Comparison of ENCODE assay signal across 3 cellular contexts in the genomic region with DNA sequence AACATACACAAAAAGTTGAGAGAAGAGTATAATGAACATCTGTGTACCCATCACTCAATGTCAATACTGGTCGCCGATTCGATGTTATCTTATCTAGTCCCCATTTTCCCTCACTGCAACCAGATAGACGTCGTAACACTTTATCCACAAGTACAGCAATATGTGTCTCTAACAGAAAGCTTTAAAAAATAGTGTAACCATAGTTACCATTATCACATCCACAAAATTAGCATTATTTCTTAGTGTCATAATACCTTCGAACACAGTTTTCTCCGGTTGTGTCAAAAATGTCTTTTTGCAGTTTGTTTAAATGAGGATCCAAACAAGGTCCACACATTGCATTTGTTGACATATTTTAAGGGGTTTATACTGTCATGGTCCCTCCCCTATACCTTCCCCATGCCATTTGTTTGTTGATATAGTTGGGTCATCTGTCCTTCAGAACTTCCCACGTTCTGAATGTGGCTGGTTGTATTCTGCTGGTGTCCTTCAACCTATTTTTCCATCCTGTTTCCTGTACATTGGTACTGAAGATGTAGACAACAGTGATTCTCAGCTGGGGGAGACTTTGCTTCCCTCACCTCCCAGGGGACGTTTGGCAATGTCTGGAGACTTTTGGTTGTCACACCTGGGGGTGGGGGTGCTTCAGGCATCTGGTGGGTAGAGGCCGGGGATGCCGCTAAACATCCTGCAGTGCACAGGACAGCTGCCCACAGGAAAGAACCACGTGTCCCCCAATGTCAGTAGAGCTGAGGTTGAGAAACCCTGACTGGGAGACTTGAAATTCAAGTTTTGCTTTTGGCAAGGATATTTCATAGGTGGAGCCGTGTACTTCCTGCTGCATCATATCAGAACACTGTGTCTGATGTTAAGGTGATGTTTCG.
A peak's percentile ranks its signal among the peaks of the same experiment; 100 is the strongest.
TF ChIP-seq lines count a peak whose summit lies in the region.

No MANE protein-coding gene starts in this region.

TF ChIP-seq in HepG2, 621 proteins besides CTCF, POLR2A, EP300 and RAD21 (continues in another document):
- TF ChIP-seq, protein P1, sequence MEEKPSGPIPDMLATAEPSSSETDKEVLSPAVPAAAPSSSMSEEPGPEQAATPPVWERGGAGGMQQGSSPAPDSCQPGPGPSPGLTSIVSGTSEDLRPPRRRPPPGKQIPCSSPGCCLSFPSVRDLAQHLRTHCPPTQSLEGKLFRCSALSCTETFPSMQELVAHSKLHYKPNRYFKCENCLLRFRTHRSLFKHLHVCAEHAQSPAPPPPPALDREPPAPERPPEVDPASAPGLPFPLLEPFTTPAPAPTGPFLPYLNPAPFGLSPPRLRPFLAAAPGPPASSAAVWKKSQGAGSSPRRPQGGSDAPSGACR (CRISPR knock-in tag; IDR thresholded peaks at IDR 0.05) = no peak
- TF ChIP-seq, protein P2, sequence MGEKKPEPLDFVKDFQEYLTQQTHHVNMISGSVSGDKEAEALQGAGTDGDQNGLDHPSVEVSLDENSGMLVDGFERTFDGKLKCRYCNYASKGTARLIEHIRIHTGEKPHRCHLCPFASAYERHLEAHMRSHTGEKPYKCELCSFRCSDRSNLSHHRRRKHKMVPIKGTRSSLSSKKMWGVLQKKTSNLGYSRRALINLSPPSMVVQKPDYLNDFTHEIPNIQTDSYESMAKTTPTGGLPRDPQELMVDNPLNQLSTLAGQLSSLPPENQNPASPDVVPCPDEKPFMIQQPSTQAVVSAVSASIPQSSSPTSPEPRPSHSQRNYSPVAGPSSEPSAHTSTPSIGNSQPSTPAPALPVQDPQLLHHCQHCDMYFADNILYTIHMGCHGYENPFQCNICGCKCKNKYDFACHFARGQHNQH (CRISPR knock-in tag; IDR thresholded peaks at IDR 0.05) = peak; percentile 80; the same call in 1 of the 2 replicates
- no peak for TF ChIP-seq SNAI1 (CRISPR knock-in tag; IDR thresholded peaks at IDR 0.05; ENCODE audit: borderline replicate concordance)
- TF ChIP-seq SOX6 (IDR thresholded peaks at IDR 0.05) = no peak
- peak; percentile 51; the same call in 1 of the 2 replicates for TF ChIP-seq SOX6 (CRISPR knock-in tag; IDR thresholded peaks at IDR 0.05)
- TF ChIP-seq RFX1 (IDR thresholded peaks at IDR 0.05) = peak; percentile 56; the same call in 1 of the 2 replicates
- TF ChIP-seq KDM6A (CRISPR knock-in tag; IDR thresholded peaks at IDR 0.05; ENCODE audit: low read depth) = 0 out of 2 replicates have a peak, but pooled peaks have one; percentile 27
- no peak for TF ChIP-seq ZNF251 (CRISPR knock-in tag; IDR thresholded peaks at IDR 0.05)
- TF ChIP-seq, protein P3, sequence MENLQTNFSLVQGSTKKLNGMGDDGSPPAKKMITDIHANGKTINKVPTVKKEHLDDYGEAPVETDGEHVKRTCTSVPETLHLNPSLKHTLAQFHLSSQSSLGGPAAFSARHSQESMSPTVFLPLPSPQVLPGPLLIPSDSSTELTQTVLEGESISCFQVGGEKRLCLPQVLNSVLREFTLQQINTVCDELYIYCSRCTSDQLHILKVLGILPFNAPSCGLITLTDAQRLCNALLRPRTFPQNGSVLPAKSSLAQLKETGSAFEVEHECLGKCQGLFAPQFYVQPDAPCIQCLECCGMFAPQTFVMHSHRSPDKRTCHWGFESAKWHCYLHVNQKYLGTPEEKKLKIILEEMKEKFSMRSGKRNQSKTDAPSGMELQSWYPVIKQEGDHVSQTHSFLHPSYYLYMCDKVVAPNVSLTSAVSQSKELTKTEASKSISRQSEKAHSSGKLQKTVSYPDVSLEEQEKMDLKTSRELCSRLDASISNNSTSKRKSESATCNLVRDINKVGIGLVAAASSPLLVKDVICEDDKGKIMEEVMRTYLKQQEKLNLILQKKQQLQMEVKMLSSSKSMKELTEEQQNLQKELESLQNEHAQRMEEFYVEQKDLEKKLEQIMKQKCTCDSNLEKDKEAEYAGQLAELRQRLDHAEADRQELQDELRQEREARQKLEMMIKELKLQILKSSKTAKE (CRISPR knock-in tag; IDR thresholded peaks at IDR 0.05; ENCODE audit: borderline replicate concordance) = 0 out of 2 replicates have a peak, but pooled peaks have one; percentile 13

TF ChIP-seq in K562, 482 proteins besides CTCF, POLR2A, EP300 and RAD21 (continues in another document):
- TF ChIP-seq, protein P4, sequence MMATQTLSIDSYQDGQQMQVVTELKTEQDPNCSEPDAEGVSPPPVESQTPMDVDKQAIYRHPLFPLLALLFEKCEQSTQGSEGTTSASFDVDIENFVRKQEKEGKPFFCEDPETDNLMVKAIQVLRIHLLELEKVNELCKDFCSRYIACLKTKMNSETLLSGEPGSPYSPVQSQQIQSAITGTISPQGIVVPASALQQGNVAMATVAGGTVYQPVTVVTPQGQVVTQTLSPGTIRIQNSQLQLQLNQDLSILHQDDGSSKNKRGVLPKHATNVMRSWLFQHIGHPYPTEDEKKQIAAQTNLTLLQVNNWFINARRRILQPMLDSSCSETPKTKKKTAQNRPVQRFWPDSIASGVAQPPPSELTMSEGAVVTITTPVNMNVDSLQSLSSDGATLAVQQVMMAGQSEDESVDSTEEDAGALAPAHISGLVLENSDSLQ (IDR thresholded peaks at IDR 0.05) = peak; percentile 17; the same call in 1 of the 2 replicates
- peak; percentile 43 for TF ChIP-seq MEIS2 (IDR thresholded peaks at IDR 0.05; ENCODE audit: partially characterized antibody)
- TF ChIP-seq CAMTA2 (CRISPR knock-in tag; conservative IDR thresholded peaks at IDR 0.05) = no peak
- TF ChIP-seq, protein P5, sequence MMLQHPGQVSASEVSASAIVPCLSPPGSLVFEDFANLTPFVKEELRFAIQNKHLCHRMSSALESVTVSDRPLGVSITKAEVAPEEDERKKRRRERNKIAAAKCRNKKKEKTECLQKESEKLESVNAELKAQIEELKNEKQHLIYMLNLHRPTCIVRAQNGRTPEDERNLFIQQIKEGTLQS (IDR thresholded peaks at IDR 0.05) = no peak
- TF ChIP-seq, protein P5 (CRISPR knock-in tag; conservative IDR thresholded peaks at IDR 0.05) = no peak
- TF ChIP-seq ZNF561 (CRISPR knock-in tag; conservative IDR thresholded peaks at IDR 0.05) = no peak
- TF ChIP-seq, protein P6, sequence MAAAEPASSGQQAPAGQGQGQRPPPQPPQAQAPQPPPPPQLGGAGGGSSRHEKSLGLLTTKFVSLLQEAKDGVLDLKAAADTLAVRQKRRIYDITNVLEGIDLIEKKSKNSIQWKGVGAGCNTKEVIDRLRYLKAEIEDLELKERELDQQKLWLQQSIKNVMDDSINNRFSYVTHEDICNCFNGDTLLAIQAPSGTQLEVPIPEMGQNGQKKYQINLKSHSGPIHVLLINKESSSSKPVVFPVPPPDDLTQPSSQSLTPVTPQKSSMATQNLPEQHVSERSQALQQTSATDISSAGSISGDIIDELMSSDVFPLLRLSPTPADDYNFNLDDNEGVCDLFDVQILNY (CRISPR knock-in tag; IDR thresholded peaks at IDR 0.05) = no peak
- no peak for TF ChIP-seq FOXA1 (IDR thresholded peaks at IDR 0.05; ENCODE audit: borderline replicate concordance)
- no peak for TF ChIP-seq MEF2A (IDR thresholded peaks at IDR 0.05; ENCODE audit: control insufficient read depth, low read depth, low read length)
- no peak for TF ChIP-seq ZNF77 (CRISPR knock-in tag; IDR thresholded peaks at IDR 0.05)
- TF ChIP-seq, protein P7, sequence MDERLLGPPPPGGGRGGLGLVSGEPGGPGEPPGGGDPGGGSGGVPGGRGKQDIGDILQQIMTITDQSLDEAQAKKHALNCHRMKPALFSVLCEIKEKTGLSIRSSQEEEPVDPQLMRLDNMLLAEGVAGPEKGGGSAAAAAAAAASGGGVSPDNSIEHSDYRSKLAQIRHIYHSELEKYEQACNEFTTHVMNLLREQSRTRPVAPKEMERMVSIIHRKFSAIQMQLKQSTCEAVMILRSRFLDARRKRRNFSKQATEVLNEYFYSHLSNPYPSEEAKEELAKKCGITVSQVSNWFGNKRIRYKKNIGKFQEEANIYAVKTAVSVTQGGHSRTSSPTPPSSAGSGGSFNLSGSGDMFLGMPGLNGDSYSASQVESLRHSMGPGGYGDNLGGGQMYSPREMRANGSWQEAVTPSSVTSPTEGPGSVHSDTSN (CRISPR knock-in tag; IDR thresholded peaks at IDR 0.05; ENCODE audit: low read depth) = no peak
- TF ChIP-seq, protein P7 (tag; conservative IDR thresholded peaks at IDR 0.05; ENCODE audit: low read depth) = peak; percentile 63
- TF ChIP-seq, protein P8, sequence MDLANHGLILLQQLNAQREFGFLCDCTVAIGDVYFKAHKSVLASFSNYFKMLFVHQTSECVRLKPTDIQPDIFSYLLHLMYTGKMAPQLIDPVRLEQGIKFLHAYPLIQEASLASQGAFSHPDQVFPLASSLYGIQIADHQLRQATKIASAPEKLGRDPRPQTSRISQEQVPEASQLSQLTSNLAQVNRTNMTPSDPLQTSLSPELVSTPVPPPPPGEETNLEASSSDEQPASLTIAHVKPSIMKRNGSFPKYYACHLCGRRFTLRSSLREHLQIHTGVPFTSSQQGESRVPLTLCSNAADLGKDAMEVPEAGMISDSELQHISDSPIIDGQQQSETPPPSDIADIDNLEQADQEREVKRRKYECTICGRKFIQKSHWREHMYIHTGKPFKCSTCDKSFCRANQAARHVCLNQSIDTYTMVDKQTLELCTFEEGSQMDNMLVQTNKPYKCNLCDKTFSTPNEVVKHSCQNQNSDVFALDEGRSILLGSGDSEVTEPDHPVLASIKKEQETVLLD (IDR thresholded peaks at IDR 0.05) = no peak

TF ChIP-seq in SK-N-SH, 30 proteins besides CTCF, POLR2A, EP300 and RAD21:
- no peak for TF ChIP-seq NRF1 (IDR thresholded peaks at IDR 0.05; ENCODE audit: low read depth, low read length)
- TF ChIP-seq, protein P9, sequence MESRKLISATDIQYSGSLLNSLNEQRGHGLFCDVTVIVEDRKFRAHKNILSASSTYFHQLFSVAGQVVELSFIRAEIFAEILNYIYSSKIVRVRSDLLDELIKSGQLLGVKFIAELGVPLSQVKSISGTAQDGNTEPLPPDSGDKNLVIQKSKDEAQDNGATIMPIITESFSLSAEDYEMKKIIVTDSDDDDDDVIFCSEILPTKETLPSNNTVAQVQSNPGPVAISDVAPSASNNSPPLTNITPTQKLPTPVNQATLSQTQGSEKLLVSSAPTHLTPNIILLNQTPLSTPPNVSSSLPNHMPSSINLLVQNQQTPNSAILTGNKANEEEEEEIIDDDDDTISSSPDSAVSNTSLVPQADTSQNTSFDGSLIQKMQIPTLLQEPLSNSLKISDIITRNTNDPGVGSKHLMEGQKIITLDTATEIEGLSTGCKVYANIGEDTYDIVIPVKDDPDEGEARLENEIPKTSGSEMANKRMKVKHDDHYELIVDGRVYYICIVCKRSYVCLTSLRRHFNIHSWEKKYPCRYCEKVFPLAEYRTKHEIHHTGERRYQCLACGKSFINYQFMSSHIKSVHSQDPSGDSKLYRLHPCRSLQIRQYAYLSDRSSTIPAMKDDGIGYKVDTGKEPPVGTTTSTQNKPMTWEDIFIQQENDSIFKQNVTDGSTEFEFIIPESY (IDR thresholded peaks at IDR 0.05; ENCODE audit: borderline replicate concordance, low read depth) = no peak
- TF ChIP-seq, protein P10, sequence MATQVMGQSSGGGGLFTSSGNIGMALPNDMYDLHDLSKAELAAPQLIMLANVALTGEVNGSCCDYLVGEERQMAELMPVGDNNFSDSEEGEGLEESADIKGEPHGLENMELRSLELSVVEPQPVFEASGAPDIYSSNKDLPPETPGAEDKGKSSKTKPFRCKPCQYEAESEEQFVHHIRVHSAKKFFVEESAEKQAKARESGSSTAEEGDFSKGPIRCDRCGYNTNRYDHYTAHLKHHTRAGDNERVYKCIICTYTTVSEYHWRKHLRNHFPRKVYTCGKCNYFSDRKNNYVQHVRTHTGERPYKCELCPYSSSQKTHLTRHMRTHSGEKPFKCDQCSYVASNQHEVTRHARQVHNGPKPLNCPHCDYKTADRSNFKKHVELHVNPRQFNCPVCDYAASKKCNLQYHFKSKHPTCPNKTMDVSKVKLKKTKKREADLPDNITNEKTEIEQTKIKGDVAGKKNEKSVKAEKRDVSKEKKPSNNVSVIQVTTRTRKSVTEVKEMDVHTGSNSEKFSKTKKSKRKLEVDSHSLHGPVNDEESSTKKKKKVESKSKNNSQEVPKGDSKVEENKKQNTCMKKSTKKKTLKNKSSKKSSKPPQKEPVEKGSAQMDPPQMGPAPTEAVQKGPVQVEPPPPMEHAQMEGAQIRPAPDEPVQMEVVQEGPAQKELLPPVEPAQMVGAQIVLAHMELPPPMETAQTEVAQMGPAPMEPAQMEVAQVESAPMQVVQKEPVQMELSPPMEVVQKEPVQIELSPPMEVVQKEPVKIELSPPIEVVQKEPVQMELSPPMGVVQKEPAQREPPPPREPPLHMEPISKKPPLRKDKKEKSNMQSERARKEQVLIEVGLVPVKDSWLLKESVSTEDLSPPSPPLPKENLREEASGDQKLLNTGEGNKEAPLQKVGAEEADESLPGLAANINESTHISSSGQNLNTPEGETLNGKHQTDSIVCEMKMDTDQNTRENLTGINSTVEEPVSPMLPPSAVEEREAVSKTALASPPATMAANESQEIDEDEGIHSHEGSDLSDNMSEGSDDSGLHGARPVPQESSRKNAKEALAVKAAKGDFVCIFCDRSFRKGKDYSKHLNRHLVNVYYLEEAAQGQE (IDR thresholded peaks at IDR 0.05; ENCODE audit: low read depth, low read length) = no peak
- TF ChIP-seq, protein P11, sequence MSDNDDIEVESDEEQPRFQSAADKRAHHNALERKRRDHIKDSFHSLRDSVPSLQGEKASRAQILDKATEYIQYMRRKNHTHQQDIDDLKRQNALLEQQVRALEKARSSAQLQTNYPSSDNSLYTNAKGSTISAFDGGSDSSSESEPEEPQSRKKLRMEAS (IDR thresholded peaks at IDR 0.05; ENCODE audit: low read depth) = no peak
- TF ChIP-seq TCF12 (IDR thresholded peaks at IDR 0.05) = no peak
- no peak for TF ChIP-seq SIN3A (IDR thresholded peaks at IDR 0.05; ENCODE audit: borderline replicate concordance, low read depth, low read length)
- TF ChIP-seq SMC3 (IDR thresholded peaks at IDR 0.05; ENCODE audit: low read depth, low read length) = no peak
- TF ChIP-seq FOSL2 (IDR thresholded peaks at IDR 0.05; ENCODE audit: borderline replicate concordance, low read depth) = no peak
- TF ChIP-seq YY1 (IDR thresholded peaks at IDR 0.05; ENCODE audit: low read depth) = no peak
- no peak for TF ChIP-seq TAF1 (IDR thresholded peaks at IDR 0.05; ENCODE audit: borderline replicate concordance, low read depth, low read length)
- TF ChIP-seq, protein P12, sequence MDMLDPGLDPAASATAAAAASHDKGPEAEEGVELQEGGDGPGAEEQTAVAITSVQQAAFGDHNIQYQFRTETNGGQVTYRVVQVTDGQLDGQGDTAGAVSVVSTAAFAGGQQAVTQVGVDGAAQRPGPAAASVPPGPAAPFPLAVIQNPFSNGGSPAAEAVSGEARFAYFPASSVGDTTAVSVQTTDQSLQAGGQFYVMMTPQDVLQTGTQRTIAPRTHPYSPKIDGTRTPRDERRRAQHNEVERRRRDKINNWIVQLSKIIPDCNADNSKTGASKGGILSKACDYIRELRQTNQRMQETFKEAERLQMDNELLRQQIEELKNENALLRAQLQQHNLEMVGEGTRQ (IDR thresholded peaks at IDR 0.05; ENCODE audit: borderline replicate concordance, low read depth, low read length) = no peak
- TF ChIP-seq MEF2A (IDR thresholded peaks at IDR 0.05; ENCODE audit: borderline replicate concordance, low read depth) = no peak
- no peak for TF ChIP-seq TEAD4 (IDR thresholded peaks at IDR 0.05; ENCODE audit: borderline replicate concordance, insufficient read depth)
